In the genomic region with DNA sequence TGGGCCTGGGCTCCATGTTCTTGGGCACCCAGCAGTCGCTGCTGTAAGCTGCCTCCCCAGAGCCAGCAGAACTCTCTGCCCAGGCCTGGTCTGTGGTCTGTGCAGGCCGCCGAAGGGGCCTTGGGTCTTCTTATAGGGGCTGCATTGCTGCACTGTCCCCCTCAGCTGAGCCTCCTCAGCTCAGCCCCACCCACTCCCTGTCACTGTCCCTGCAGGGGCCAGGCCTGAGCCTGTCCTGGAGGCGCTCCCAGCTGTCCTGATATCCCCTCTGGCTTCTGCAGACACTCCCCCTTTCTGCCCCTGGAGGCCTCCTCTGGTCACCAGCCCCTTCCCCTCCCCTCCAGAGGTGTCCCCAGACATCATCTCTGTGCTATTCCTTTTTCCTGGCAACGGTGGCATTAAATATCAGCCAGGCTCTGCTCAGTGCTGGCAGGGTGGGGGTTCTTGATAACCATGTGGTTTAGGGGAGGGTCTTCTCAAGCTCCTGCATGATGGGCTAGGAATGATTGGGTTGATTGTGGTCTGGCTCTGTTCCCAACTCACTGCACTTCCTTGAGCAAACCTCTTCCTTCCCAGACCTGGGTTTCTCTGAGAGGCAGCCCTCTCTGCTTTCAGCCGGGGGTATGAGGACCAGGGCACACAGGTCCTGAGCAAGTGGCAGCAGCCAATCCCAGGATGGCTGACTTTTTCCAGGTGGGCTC, we compare ENCODE assay signal across 8 cellular contexts. TPM values are rescaled to one million over a fixed set of nuclear protein-coding genes. Genes with fewer than 3 reads are reported as not detected.
DNase-seq lines count a peak whose midpoint lies in the region; ATAC-seq and TF ChIP-seq lines count a peak whose summit lies in the region.
"Had no signal": no experiment of that assay in that cellular context is flagged by ENCODE, and none has a peak within 500 bp of the region (broad histone marks: within the 10 kb centered on the region; RNA-seq: fewer than 3 reads in every experiment).

No MANE protein-coding gene starts in this region.

- DNase-seq in H4 (ENCODE audit: low spot score), result peak; percentile 86
- peak; percentile 78 for DNase-seq in NCI-H2171 treated with DMSO at 0.1 percent for 48 hours (lab: John Stamatoyannopoulos, UW)
- DNase-seq in erythroblast (lab: John Stamatoyannopoulos, UW), result peak; percentile 76 to 87
- no peak for DNase-seq in psoas muscle
- no peak for DNase-seq in NCI-H524 (lab: John Stamatoyannopoulos, UW)
- no peak for DNase-seq in NCI-H1092 (lab: John Stamatoyannopoulos, UW)
- DNase-seq: NCI-H1436 treated with DMSO at 0.1 percent for 48 hours had no signal

- H3K9me3 ChIP-seq in psoas muscle, result no peaks in the 10 kb centered on the region

- H3K27ac ChIP-seq in psoas muscle, result peak overlapping the region; percentile 58

- no peak for TF ChIP-seq CTCF in psoas muscle (IDR thresholded peaks at IDR 0.05)

- intact Hi-C loops in psoas muscle (cut with DNase I), result loop anchor here in 1 of 2 donors (2.0 kb wide), 1 partner anchor 65 kb away; no protein-coding TSS in a partner anchor

- TF ChIP-seq POLR2A in erythroblast (IDR thresholded peaks at IDR 0.05; ENCODE audit: low read length), result no peak

- H3K4me3 ChIP-seq in psoas muscle, result no peak overlapping the region

- 17 to 31% (median 19%) methylated on average over 6 of the region's 6 CpGs for WGBS in psoas muscle, 3 donors

- peaks cover 34% of the 10 kb centered on the region for H3K4me1 ChIP-seq in psoas muscle

- H3K27me3 ChIP-seq in psoas muscle (ENCODE audit: insufficient read depth in 3 of 3, low read length in 2 of 3), result no peaks in the 10 kb centered on the region

- ATAC-seq in psoas muscle (no peak), GM18868 (IDR thresholded peaks at IDR 0.05; ENCODE audit: unreplicated experiment) (no peak)

- H3K36me3 ChIP-seq in psoas muscle (ENCODE audit: insufficient read depth in 1 of 2, low read depth in 1 of 2), result no peaks in the 10 kb centered on the region

RNA-seq across cellular contexts. Expression of a gene that starts 3.6 kb away (rescaled TPM):
- total RNA-seq in H4 (2014; rRNA removed; shearing (Covaris generic)), result 0.35 and 0.45 TPM in 2 replicates
- total RNA-seq in psoas muscle, result 1 to 10 TPM in 3 of 4 donors, under 1 TPM in 1; 0.84 to 8.6 (median 3.3) TPM
- under 1 TPM; 0.42 to 0.88 (median 0.44) TPM for polyA plus RNA-seq in psoas muscle

Comparison
In these comparisons a context has a peak if more than half of its experiments do, and no peak if none do; other contexts are left out.
1. DNase-seq: peak in H4 (single experiment), NCI-H2171 treated with DMSO at 0.1 percent for 48 hours (single experiment) and erythroblast (2 of 2); none in psoas muscle (0 of 2), NCI-H524 (0 of 2) and NCI-H1092 (single experiment).